In genomic region chr12:4700621-4701026, GRCh38 we compare ENCODE assay signal across 14 cellular contexts. TPM values are rescaled to one million over a fixed set of nuclear protein-coding genes. Genes with fewer than 3 reads are reported as not detected.
A peak's percentile ranks its signal among the peaks of the same experiment; 100 is the strongest.
DNase-seq lines count a peak whose midpoint lies in the region; ATAC-seq and TF ChIP-seq lines count a peak whose summit lies in the region.
"Had no signal": no experiment of that assay in that cellular context is flagged by ENCODE, and none has a peak within 500 bp of the region (broad histone marks: within the 10 kb centered on the region; RNA-seq: fewer than 3 reads in every experiment).

No MANE protein-coding gene starts in this region.

- H3K27ac ChIP-seq in gastroesophageal sphincter (peak overlapping the region in 3 of 4 donors; percentile 56 to 75 (median 75)), ovary (no peak overlapping the region)
- H3K27ac ChIP-seq: colonic mucosa, PC-9 had no signal

- H3K27me3 ChIP-seq in gastroesophageal sphincter = peaks cover 3% of the 10 kb centered on the region
- H3K27me3 ChIP-seq in ovary = no peaks in the 10 kb centered on the region
- H3K27me3 ChIP-seq: BE2C, colonic mucosa had no signal

- WGBS in gastroesophageal sphincter (ENCODE audit: low coverage in 1 of 2), 2 donors = 20 to 48% methylated on average over 8 to 10 of the region's 10 CpGs
- 23 to 47% (median 34%) methylated on average over 10 of the region's 10 CpGs for WGBS in ovary, 3 donors

- intact Hi-C loops in ovary (cut with DNase I) = no loop called here

- peak overlapping the region in 1 of 2 donors; percentile 11 for H3K4me3 ChIP-seq in gastroesophageal sphincter
- H3K4me3 ChIP-seq in ovary = no peak overlapping the region
- H3K4me3 ChIP-seq: colonic mucosa, PC-9 had no signal

- TF ChIP-seq EP300 in gastroesophageal sphincter (IDR thresholded peaks at IDR 0.05) (no peak), ovary (IDR thresholded peaks at IDR 0.05) (no peak)

- peak; percentile 90 for ATAC-seq in gastroesophageal sphincter
- no peak for ATAC-seq in HG02763 (IDR thresholded peaks at IDR 0.05; ENCODE audit: unreplicated experiment)
- ATAC-seq in HG02798 (IDR thresholded peaks at IDR 0.05; ENCODE audit: poor library complexity, unreplicated experiment) = no peak

- DNase-seq in AG08396 (ENCODE audit: low spot score) (peak; percentile 33), NCI-H2107 (lab: John Stamatoyannopoulos, UW) (peak; percentile 3), ovary (peak in 4 of 5 donors; percentile 24 to 57 (median 38)), islet precursor cell (no peak), occipital lobe (lab: John Stamatoyannopoulos, UW) (no peak)
- DNase-seq: BE2C; colonic mucosa; NCI-H146; PC-9; stimulated activated naive CD4-positive, alpha-beta T cell had no signal

- TF ChIP-seq CTCF in gastroesophageal sphincter (IDR thresholded peaks at IDR 0.05) (no peak), ovary (IDR thresholded peaks at IDR 0.05) (no peak)

- H3K36me3 ChIP-seq in gastroesophageal sphincter (peaks cover 0 to 16% of the 10 kb centered on the region in 2 donors), ovary (no peaks in the 10 kb centered on the region)
- H3K36me3 ChIP-seq: BE2C, colonic mucosa had no signal

- H3K9me3 ChIP-seq in gastroesophageal sphincter (no peaks in the 10 kb centered on the region), ovary (no peaks in the 10 kb centered on the region)
- H3K9me3 ChIP-seq: BE2C, colonic mucosa had no signal

- TF ChIP-seq POLR2A in gastroesophageal sphincter (IDR thresholded peaks at IDR 0.05) = no peak
- no peak for TF ChIP-seq POLR2A in ovary (IDR thresholded peaks at IDR 0.05)

- H3K4me1 ChIP-seq in gastroesophageal sphincter (peaks cover 0 to 14% (median 0%) of the 10 kb centered on the region in 3 donors), ovary (ENCODE audit: insufficient read depth) (no peaks in the 10 kb centered on the region)
- H3K4me1 ChIP-seq: BE2C, colonic mucosa had no signal

RNA-seq across cellular contexts. Expression of gene GALNT8, which starts 19.6 kb away (rescaled TPM):
- total RNA-seq in gastroesophageal sphincter = 1 to 10 TPM in 3 of 4 donors, under 1 TPM in 1; 0.78 to 2.4 (median 1.5) TPM
- total RNA-seq in ovary = 1 to 10 TPM in 4 of 7 donors, under 1 TPM in 3; 0.67 to 2.0 (median 1.3) TPM
- 1 to 10 TPM; 1.0 to 5.6 TPM for polyA plus RNA-seq in ovary
- 43.5 TPM for total RNA-seq in occipital lobe
- total RNA-seq: myocyte, PC-9 had no signal

RNA-seq across cellular contexts. Expression of gene NDUFA9, which starts 51.7 kb away (rescaled TPM):
- 10 to 100 TPM; 33.3 to 65.8 (median 43.8) TPM for total RNA-seq in gastroesophageal sphincter
- 10 to 100 TPM; 14.4 to 67.7 (median 55.0) TPM for total RNA-seq in ovary
- 10 to 100 TPM; 32.1 to 65.6 TPM for polyA plus RNA-seq in ovary
- total RNA-seq in occipital lobe = 35.6 TPM

RNA-seq across cellular contexts. Expression of gene AKAP3, which starts 51.8 kb away (rescaled TPM):
- total RNA-seq in gastroesophageal sphincter (1 to 10 TPM in 2 of 4 donors, under 1 TPM in 2; 0.13 to 3.1 (median 1.6) TPM), ovary (1 to 10 TPM; 1.4 to 2.7 (median 1.6) TPM), occipital lobe (2.7 TPM)
- 1 to 10 TPM in 1 of 2 donors, under 1 TPM in 1; 0.24 to 1.4 TPM for polyA plus RNA-seq in ovary

Comparison
In these comparisons a context has a peak if more than half of its experiments do, and no peak if none do; other contexts are left out.
1. DNase-seq: peak in AG08396 (single experiment), NCI-H2107 (single experiment) and ovary (4 of 5); none in islet precursor cell (single experiment) and occipital lobe (single experiment).
2. H3K27ac ChIP-seq: peak in gastroesophageal sphincter (3 of 4); none in ovary (0 of 2).
3. RNA of gene GALNT8, which starts 19.6 kb away (total RNA-seq): 43.5 TPM in occipital lobe (single experiment); 0.78 to 2.4 TPM in gastroesophageal sphincter and 0.67 to 2.0 TPM in ovary; every median in the first group is over 10 times any median in the second.